In the genomic region with DNA sequence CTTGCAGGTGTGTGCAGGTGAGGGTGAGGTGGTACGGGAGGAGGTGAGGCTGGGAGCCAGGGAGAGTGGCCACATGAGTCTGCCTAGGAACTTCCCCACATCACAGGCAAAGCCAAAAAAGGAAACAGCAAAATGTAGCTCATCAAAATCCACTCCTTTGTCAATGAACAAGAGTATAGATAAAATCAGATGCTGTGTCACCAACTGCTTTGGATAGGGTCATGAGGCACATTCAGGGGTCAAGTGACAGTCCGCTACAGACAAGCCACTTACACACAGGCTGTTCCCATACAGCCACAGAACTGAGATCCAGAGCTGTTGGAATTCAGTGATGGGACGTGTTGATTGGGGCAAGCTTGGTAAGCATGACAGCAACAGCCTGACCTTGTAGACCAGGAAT, we compare ENCODE assay signal across 25 cellular contexts.
"Had no signal": no experiment of that assay in that cellular context is flagged by ENCODE, and none has a peak within 500 bp of the region (broad histone marks: within the 10 kb centered on the region; RNA-seq: fewer than 3 reads in every experiment).

No MANE protein-coding gene starts in this region.

- DNase-seq: colonic mucosa; dermis blood vessel endothelial cell; dorsolateral prefrontal cortex; effector CD4-positive, alpha-beta T cell; effector memory CD4-positive, alpha-beta T cell; foreskin fibroblast; foreskin melanocyte; gastrocnemius medialis; heart left ventricle; hypothalamus; immature natural killer cell; islet precursor cell; kidney; kidney glomerular epithelial cell; left colon; left ventricle myocardium inferior; lower lobe of right lung; mesenchymal stem cell; mucosa of descending colon; naive B cell had no signal

- H2AFZ ChIP-seq: hepatocyte had no signal

- H3K36me3 ChIP-seq: colonic mucosa, esophagus muscularis mucosa, gastrocnemius medialis, heart left ventricle, left ventricle myocardium inferior, lower lobe of right lung had no signal

- H3K27me3 ChIP-seq: colonic mucosa, dorsolateral prefrontal cortex, gastrocnemius medialis, hepatocyte had no signal

- H3K36me3 Mint-ChIP-seq: immature natural killer cell, mesothelial cell of epicardium, naive B cell had no signal

- ATAC-seq: gastrocnemius medialis, heart left ventricle, left colon, left lobe of liver, lower lobe of right lung, mucosa of descending colon had no signal

- H3K27ac Mint-ChIP-seq: immature natural killer cell, mesothelial cell of epicardium had no signal

- H3K9me3 ChIP-seq: colonic mucosa, esophagus muscularis mucosa, gastrocnemius medialis, heart left ventricle, left ventricle myocardium inferior, lower lobe of right lung, mucosa of descending colon had no signal

- H3K4me3 ChIP-seq: colonic mucosa, dorsolateral prefrontal cortex, esophagus muscularis mucosa, gastrocnemius medialis, heart left ventricle, hepatocyte, left ventricle myocardium inferior, lower lobe of right lung, mucosa of descending colon had no signal

- H3K4me1 Mint-ChIP-seq: immature natural killer cell, naive B cell had no signal

- H3K4me1 ChIP-seq: colonic mucosa, esophagus muscularis mucosa, heart left ventricle, left ventricle myocardium inferior had no signal

- H3K4me2 ChIP-seq: hepatocyte had no signal

- H3K9me3 Mint-ChIP-seq: mesothelial cell of epicardium had no signal

- FAIRE-seq: endothelial cell of umbilical vein, kidney had no signal

- H3K27ac ChIP-seq: colonic mucosa, dorsolateral prefrontal cortex, esophagus muscularis mucosa, gastrocnemius medialis, heart left ventricle, hepatocyte, left ventricle myocardium inferior, lower lobe of right lung had no signal

- H3K4me3 Mint-ChIP-seq: immature natural killer cell, mesothelial cell of epicardium, naive B cell had no signal

- H3K79me2 ChIP-seq: hepatocyte had no signal
